ENCODE assay signal across 8 cellular contexts in genomic region chr18:61901334-61901986, GRCh38. TPM values are rescaled to one million over a fixed set of nuclear protein-coding genes. Genes with fewer than 3 reads are reported as not detected.
DNase-seq lines count a peak whose midpoint lies in the region; ATAC-seq and TF ChIP-seq lines count a peak whose summit lies in the region.

No MANE protein-coding gene starts in this region.

- ATAC-seq in GM21367 (IDR thresholded peaks at IDR 0.05; ENCODE audit: unreplicated experiment), result peak; percentile 97
- ATAC-seq in HG03457 (IDR thresholded peaks at IDR 0.05; ENCODE audit: unreplicated experiment), result peak; percentile 76
- peak; percentile 81 for ATAC-seq in omental fat pad (ENCODE audit: low FRiP score)

- TF ChIP-seq CTCF in fibroblast of pulmonary artery (IDR thresholded peaks at IDR 0.05; ENCODE audit: low read length, missing control alignments), result peak; percentile 99
- peak in 1 of 3 donors; percentile 60 for TF ChIP-seq CTCF in omental fat pad (IDR thresholded peaks at IDR 0.05)

- DNase-seq in ELF-1 (ENCODE audit: low read depth, low spot score), result peak; percentile 79
- peak; percentile 85 for DNase-seq in NCI-H82 (lab: John Stamatoyannopoulos, UW)
- peak; percentile 20 for DNase-seq in activated T-cell treated with anti-CD3 and anti-CD28 coated beads for 4 hours
- DNase-seq in fibroblast of pulmonary artery (ENCODE audit: low read depth), result peak; percentile 70
- no peak for DNase-seq in omental fat pad (ENCODE audit: low spot score)
- DNase-seq in globus pallidus (ENCODE audit: low spot score), result no peak

- H3K4me3 ChIP-seq in fibroblast of pulmonary artery (replicated peaks; ENCODE audit: low read depth, low read length), result no peak overlapping the region

RNA-seq across cellular contexts. Expression of gene RNF152, which starts 8.7 kb away (rescaled TPM):
- 10 to 100 TPM in 3 of 4 donors, 1 to 10 TPM in 1; 4.2 to 20.5 (median 14.0) TPM for total RNA-seq in omental fat pad

Comparison
In these comparisons a context has a peak if more than half of its experiments do, and no peak if none do; other contexts are left out.
1. DNase-seq: peak in ELF-1 (single experiment), NCI-H82 (single experiment), activated T-cell treated with anti-CD3 and anti-CD28 coated beads for 4 hours (single experiment) and fibroblast of pulmonary artery (single experiment); none in omental fat pad (single experiment) and globus pallidus (single experiment).
2. Peak in every context shown above with its lines, with median percentiles within 50 percentile points of each other: ATAC-seq.